ENCODE assay signal across 8 cellular contexts in the genomic region with DNA sequence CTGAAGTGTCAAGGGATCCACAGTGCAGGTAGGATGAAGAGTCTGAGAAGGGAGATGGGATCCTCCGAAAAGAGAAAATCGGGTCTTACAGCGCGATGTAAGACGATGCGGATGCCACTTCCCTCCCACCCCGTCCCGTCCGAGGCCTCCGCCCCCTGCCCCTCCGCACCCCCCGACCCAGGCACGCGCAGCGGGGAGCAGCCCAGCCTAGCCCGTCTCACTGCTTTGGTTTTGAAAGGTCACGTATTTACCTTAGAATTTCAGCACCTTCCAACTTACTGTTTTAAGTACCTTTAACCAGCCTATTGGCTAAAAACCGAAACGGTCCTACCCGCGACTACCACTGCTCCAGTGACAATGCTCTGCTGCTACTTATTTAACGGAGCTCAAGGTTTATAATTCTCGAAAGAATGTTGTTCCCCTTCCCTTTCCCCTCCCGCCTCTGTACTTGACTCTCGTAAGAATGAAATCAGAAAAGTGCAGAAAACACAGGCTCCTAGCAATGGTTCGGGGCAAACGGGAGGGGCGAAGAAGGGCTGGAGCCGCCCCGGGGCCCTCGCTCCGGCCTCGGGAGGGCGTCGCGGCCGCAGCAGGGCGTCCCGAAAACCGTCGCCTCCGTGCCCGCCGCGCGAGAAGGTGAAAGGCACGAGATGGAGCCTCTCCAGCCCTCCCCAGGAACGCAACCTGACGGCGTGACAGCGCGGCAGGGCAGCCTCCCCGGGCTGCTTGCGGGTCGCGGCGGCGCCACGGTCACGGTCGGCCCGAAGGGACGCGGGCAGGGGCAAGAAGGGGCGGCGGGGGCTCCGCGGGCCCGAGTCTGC. TPM values are rescaled to one million over a fixed set of nuclear protein-coding genes. Genes with fewer than 3 reads are reported as not detected.
DNase-seq lines count a peak whose midpoint lies in the region; ATAC-seq and TF ChIP-seq lines count a peak whose summit lies in the region.

No MANE protein-coding gene starts in this region.

- H3K4me1 ChIP-seq in mucosa of rectum (ENCODE audit: control insufficient read depth in 2 of 2, insufficient read depth in 2 of 2, low read length in 2 of 2) = peaks cover 4 to 12% of the 10 kb centered on the region in 2 donors
- peaks cover 7 to 27% (median 22%) of the 10 kb centered on the region in 4 donors for H3K4me1 ChIP-seq in stomach

- no peak for TF ChIP-seq EP300 in stomach (IDR thresholded peaks at IDR 0.05)

- WGBS in stomach, 5 donors = 0 to 1% (median 0%) methylated on average over 42 to 69 of the region's 69 CpGs

- TF ChIP-seq POLR2A in stomach (IDR thresholded peaks at IDR 0.05) = no peak

- ATAC-seq in HG02763 (IDR thresholded peaks at IDR 0.05; ENCODE audit: unreplicated experiment) = peak; percentile 15

- H3K27ac ChIP-seq in epithelial cell of prostate (peak overlapping the region; percentile 84), mucosa of rectum (ENCODE audit: low read depth in 2 of 2, low read length in 2 of 2) (peak overlapping the region; percentile 95), stomach (peak overlapping the region; percentile 97 to 98 (median 98))

- intact Hi-C loops in stomach (cut with DNase I; ENCODE audit: low total_unique reads) = no loop called here

- H3K9ac ChIP-seq in mucosa of rectum (ENCODE audit: low read depth in 1 of 2, low read length in 2 of 2) = peak overlapping the region; percentile 78 to 91

- H3K27me3 ChIP-seq in mucosa of rectum (ENCODE audit: control insufficient read depth in 2 of 2, insufficient read depth in 2 of 2, low read length in 2 of 2) = no peaks in the 10 kb centered on the region
- no peaks in the 10 kb centered on the region for H3K27me3 ChIP-seq in stomach

- peak; percentile 53 for DNase-seq in NCI-H510A treated with DMSO at 0.1 percent for 48 hours (lab: John Stamatoyannopoulos, UW)
- no peak for DNase-seq in NCI-H510A (lab: John Stamatoyannopoulos, UW)
- DNase-seq in NCI-H2107 treated with DMSO at 0.1 percent for 48 hours (lab: John Stamatoyannopoulos, UW; ENCODE audit: unreplicated experiment) = peak; percentile 28
- peak; percentile 25 for DNase-seq in activated T-cell treated with anti-CD3 and anti-CD28 coated beads for 1 hour (ENCODE audit: low read depth)
- no peak for DNase-seq in epithelial cell of prostate (ENCODE audit: low read depth, low spot score)
- peak; percentile 36 for DNase-seq in stomach

- H3K36me3 ChIP-seq in mucosa of rectum (ENCODE audit: control insufficient read depth in 2 of 2, insufficient read depth in 2 of 2, low read length in 2 of 2) (no peaks in the 10 kb centered on the region), stomach (peaks cover 0 to 3% (median 0%) of the 10 kb centered on the region in 4 donors)

- TF ChIP-seq CTCF in stomach (IDR thresholded peaks at IDR 0.05) = no peak

- H3K4me3 ChIP-seq in mucosa of rectum (ENCODE audit: low read length in 2 of 2) (peak overlapping the region; percentile 88), stomach (peak overlapping the region; percentile 79 to 98 (median 96))

- H3K9me3 ChIP-seq in mucosa of rectum (ENCODE audit: control insufficient read depth in 2 of 2, low read length in 2 of 2) = no peaks in the 10 kb centered on the region
- no peaks in the 10 kb centered on the region for H3K9me3 ChIP-seq in stomach

RNA-seq across cellular contexts. Expression of a gene that starts 0.7 kb away (rescaled TPM):
- total RNA-seq in stomach = 10 to 100 TPM; 20.3 to 97.3 (median 89.3) TPM
- polyA plus RNA-seq in stomach = 10 to 100 TPM; 36.7 to 48.5 (median 44.5) TPM

RNA-seq across cellular contexts. Expression of a gene that starts 12.4 kb away (rescaled TPM):
- total RNA-seq in stomach = 1 to 10 TPM in 1 of 5 donors, under 1 TPM in 3, not detected in 1; 0.43 to 1.1 (median 0.74) TPM
- polyA plus RNA-seq in stomach = 1 to 10 TPM; 1.2 to 4.3 (median 1.7) TPM

Comparison
In these comparisons a context has a peak if more than half of its experiments do, and no peak if none do; other contexts are left out.
1. DNase-seq: peak in NCI-H510A treated with DMSO at 0.1 percent for 48 hours (single experiment), NCI-H2107 treated with DMSO at 0.1 percent for 48 hours (single experiment), activated T-cell treated with anti-CD3 and anti-CD28 coated beads for 1 hour (single experiment) and stomach (single experiment); none in NCI-H510A (single experiment) and epithelial cell of prostate (single experiment).
2. Peak in every context shown above with its lines, with median percentiles within 50 percentile points of each other: H3K27ac ChIP-seq.